In genomic region chr21:44763050-44763378, GRCh38 we compare ENCODE assay signal across 30 cellular contexts. TPM values are rescaled to one million over a fixed set of nuclear protein-coding genes. Genes with fewer than 3 reads are reported as not detected.
"Had no signal": no experiment of that assay in that cellular context is flagged by ENCODE, and none has a peak within 500 bp of the region (broad histone marks: within the 10 kb centered on the region; RNA-seq: fewer than 3 reads in every experiment).

No MANE protein-coding gene starts in this region.

- H3K4me1 ChIP-seq: colonic mucosa, gastroesophageal sphincter, parathyroid adenoma had no signal

- H2AFZ ChIP-seq: hepatocyte, parathyroid adenoma had no signal

- H3K27ac ChIP-seq: colonic mucosa, esophagus muscularis mucosa, foreskin keratinocyte, gastroesophageal sphincter, heart left ventricle, hepatocyte, parathyroid adenoma, stomach, thyroid gland, vagina had no signal

- H3K4me3 ChIP-seq: colonic mucosa, esophagus muscularis mucosa, gastroesophageal sphincter, heart left ventricle, hepatocyte, smooth muscle cell, stomach, thyroid gland, vagina had no signal

- H3K27me3 ChIP-seq: colonic mucosa, heart left ventricle, hepatocyte, thyroid gland, vagina had no signal

- H3K9me3 ChIP-seq: colonic mucosa, esophagus muscularis mucosa, heart left ventricle, stomach, thyroid gland, vagina had no signal

- H3K9ac ChIP-seq: parathyroid adenoma had no signal

- H3K79me2 ChIP-seq: hepatocyte, parathyroid adenoma had no signal

- DNase-seq: colonic mucosa; effector memory CD4-positive, alpha-beta T cell; foreskin keratinocyte; kidney; mesendoderm; naive thymus-derived CD8-positive, alpha-beta T cell; nephron progenitor cell; occipital lobe; stimulated activated CD4-positive, alpha-beta T cell treated with anti-CD3 and anti-CD28 coated beads, Interleukin-2, amount 100 ng/mL, for 24 hours; stimulated activated CD4-positive, alpha-beta T cell treated with anti-CD3 and anti-CD28 coated beads, Interleukin-4, amount 100 ng/mL, for 24 hours; stimulated activated naive CD4-positive, alpha-beta T cell treated with Interleukin-2 at 50 U/mL for 16 hours; stomach; thyroid gland; trophoblast cell had no signal

- H3K36me3 ChIP-seq: colonic mucosa, heart left ventricle, thyroid gland, vagina had no signal

- H3K4me2 ChIP-seq: hepatocyte, smooth muscle cell had no signal

RNA-seq across cellular contexts. Expression of gene TSPEAR, which starts 51.6 kb away (rescaled TPM):
- total RNA-seq: colonic mucosa; endothelial cell of umbilical vein; epithelial cell of proximal tubule; fibroblast of lung; foreskin keratinocyte; gastroesophageal sphincter; hepatocyte; left lobe of liver; myocyte; naive thymus-derived CD8-positive, alpha-beta T cell; occipital lobe; progenitor cell of endocrine pancreas; sciatic nerve; smooth muscle cell; subcutaneous adipose tissue; temporal lobe; vagina had no signal
- polyA plus RNA-seq: fibroblast of lung, foreskin keratinocyte had no signal
